In genomic region chr11:108580043-108580442, GRCh38 we compare ENCODE assay signal across 27 cellular contexts.
"Had no signal": no experiment of that assay in that cellular context is flagged by ENCODE, and none has a peak within 500 bp of the region (broad histone marks: within the 10 kb centered on the region; RNA-seq: fewer than 3 reads in every experiment).

No MANE protein-coding gene starts in this region.

- H3K9me3 ChIP-seq: stomach, suprapubic skin, testis, thoracic aorta, thyroid gland, tibial artery, upper lobe of left lung, upper lobe of right lung, uterus, vagina had no signal

- H3K27ac ChIP-seq: stomach, suprapubic skin, testis, thoracic aorta, thyroid gland, tibial artery, tibial nerve, transverse colon, upper lobe of left lung, upper lobe of right lung, uterus, vagina had no signal

- FAIRE-seq: urothelium cell line had no signal

- H3K36me3 ChIP-seq: stomach, suprapubic skin, thoracic aorta, thyroid gland, tibial artery, tibial nerve, transverse colon, upper lobe of left lung, upper lobe of right lung, uterus, vagina had no signal

- H3K27me3 ChIP-seq: stomach, suprapubic skin, testis, thyroid gland, tibial artery, tibial nerve, transverse colon, upper lobe of left lung, upper lobe of right lung, uterus, vagina had no signal

- ATAC-seq: stimulated activated effector memory CD8-positive, alpha-beta T cell treated with anti-CD3 and anti-CD28 coated beads, Interleukin-12 subunit alpha, Interleukin-12 subunit beta, amount 100 ng/mL, for 72 hours; stimulated activated memory B cell treated with anti-CD40 and anti-IgM and Interleukin-4, amounts not matched to agents 10 μg/mL and 1 μg/mL and 100 μg/mL, for 72 hours; stimulated activated naive B cell treated with anti-CD40 and anti-IgM and Interleukin-4, amounts not matched to agents 10 μg/mL and 1 μg/mL and 100 μg/mL, for 72 hours; stimulated activated naive CD8-positive, alpha-beta T cell treated with anti-CD3 and anti-CD28 coated beads, Interleukin-15, amount 100 ng/mL, for 72 hours; stimulated activated naive CD8-positive, alpha-beta T cell treated with anti-CD3 and anti-CD28 coated beads, Interleukin-15, Interleukin-2, amounts not matched to agents 100 U/mL and 50 U/mL, for 24 hours; upper lobe of right lung had no signal

- DNase-seq: stimulated activated CD4-positive, alpha-beta T cell treated with anti-CD3 and anti-CD28 coated beads, Interleukin-2, amount 100 ng/mL, for 48 hours; stimulated activated CD4-positive, alpha-beta T cell treated with anti-CD3 and anti-CD28 coated beads, Interleukin-4, amount 100 ng/mL, for 1 hour; stimulated activated CD4-positive, alpha-beta T cell treated with anti-CD3 and anti-CD28 coated beads, Interleukin-4, amount 100 ng/mL, for 24 hours; stimulated activated CD4-positive, alpha-beta T cell treated with anti-CD3 and anti-CD28 coated beads, Interleukin-4, amount 100 ng/mL, for 4 hours; stimulated activated CD8-positive, alpha-beta memory T cell treated with anti-CD3 and anti-CD28 coated beads, Interleukin-4, amount 100 ng/mL, for 48 hours; stimulated activated naive B cell treated with anti-CD40 and anti-IgM and Interleukin-4, amounts not matched to agents 10 μg/mL and 1 μg/mL and 100 μg/mL, for 72 hours; stimulated activated naive CD4-positive, alpha-beta T cell; stimulated activated naive CD4-positive, alpha-beta T cell treated with Interleukin-2 at 50 U/mL for 16 hours; stimulated activated naive CD8-positive, alpha-beta T cell treated with anti-CD3 and anti-CD28 coated beads, Interleukin-15, amount 100 ng/mL, for 72 hours; stimulated activated naive CD8-positive, alpha-beta T cell treated with anti-CD3 and anti-CD28 coated beads, Interleukin-15, Interleukin-2, amounts not matched to agents 100 U/mL and 50 U/mL, for 24 hours; stomach; substantia nigra; testis; thyroid gland; tibial artery; transverse colon; trophoblast cell; upper lobe of left lung; upper lobe of right lung; uterus had no signal

- H3K4me3 ChIP-seq: stomach, suprapubic skin, testis, thoracic aorta, thyroid gland, tibial artery, tibial nerve, transverse colon, upper lobe of left lung, upper lobe of right lung, uterus, vagina had no signal

- H3K4me1 ChIP-seq: suprapubic skin, testis, thyroid gland, tibial artery, tibial nerve, upper lobe of left lung, upper lobe of right lung, uterus, vagina had no signal
